29 cellular contexts compared by ENCODE assay signal in the genomic region with DNA sequence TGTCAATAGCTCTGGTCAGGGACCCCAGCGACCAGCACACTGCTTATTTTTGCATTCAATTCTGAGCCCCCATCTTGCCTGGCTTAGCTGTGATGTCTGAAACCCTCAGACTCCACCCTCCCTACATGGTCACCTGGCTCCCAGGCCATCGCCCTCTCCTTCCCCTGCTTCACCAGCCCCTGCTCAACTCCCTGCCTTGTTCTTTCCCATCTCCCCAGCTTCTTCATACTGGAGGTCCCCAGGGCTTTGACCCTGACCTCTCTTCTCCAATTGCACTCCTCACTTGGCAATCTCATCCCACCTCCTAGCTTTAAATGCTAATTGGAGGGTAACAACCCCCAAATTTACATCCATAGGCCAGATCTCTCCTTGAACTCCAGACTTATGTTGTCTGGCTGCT.
"Had no signal": no experiment of that assay in that cellular context is flagged by ENCODE, and none has a peak within 500 bp of the region (broad histone marks: within the 10 kb centered on the region; RNA-seq: fewer than 3 reads in every experiment).

No MANE protein-coding gene starts in this region.

- H3K36me3 ChIP-seq: colonic mucosa, esophagus muscularis mucosa, esophagus squamous epithelium, gastrocnemius medialis, gastroesophageal sphincter, heart left ventricle, heart right ventricle had no signal

- H2AFZ ChIP-seq: hepatocyte had no signal

- H3K79me2 ChIP-seq: hepatocyte had no signal

- H3K27me3 ChIP-seq: colonic mucosa, foreskin keratinocyte, gastrocnemius medialis, hepatocyte had no signal

- H3K4me2 ChIP-seq: hepatocyte had no signal

- ATAC-seq: effector memory CD8-positive, alpha-beta T cell; esophagus mucosa; foreskin keratinocyte; gastrocnemius medialis; gastroesophageal sphincter; heart left ventricle; heart right ventricle had no signal

- FAIRE-seq: colon, endometrium, endothelial cell of umbilical vein, frontal cortex had no signal

- H3K4me3 ChIP-seq: colonic mucosa, coronary artery, dorsolateral prefrontal cortex, esophagus muscularis mucosa, esophagus squamous epithelium, gastrocnemius medialis, gastroesophageal sphincter, heart left ventricle, heart right ventricle, hepatocyte had no signal

- H3K4me1 ChIP-seq: colonic mucosa, esophagus squamous epithelium, foreskin keratinocyte, gastrocnemius medialis, gastroesophageal sphincter, heart left ventricle, heart right ventricle had no signal

- DNase-seq: colonic mucosa; cortex of kidney; dermis blood vessel endothelial cell; dorsolateral prefrontal cortex; effector CD4-positive, alpha-beta T cell; effector CD8-positive, alpha-beta T cell; effector memory CD4-positive, alpha-beta T cell; effector memory CD8-positive, alpha-beta T cell; endodermal cell; erythroblast; esophagus squamous epithelium; foreskin fibroblast; foreskin keratinocyte; foreskin melanocyte; gastrocnemius medialis; glutamatergic neuron; head of caudate nucleus; heart left ventricle; heart right ventricle had no signal

- H3K9me3 ChIP-seq: colonic mucosa, esophagus muscularis mucosa, gastrocnemius medialis, gastroesophageal sphincter had no signal

- H3K27ac ChIP-seq: colonic mucosa, coronary artery, dorsolateral prefrontal cortex, epithelial cell of prostate, esophagus muscularis mucosa, esophagus squamous epithelium, foreskin keratinocyte, gastrocnemius medialis, gastroesophageal sphincter, heart left ventricle, heart right ventricle, hepatocyte had no signal
